Comparison of ENCODE assay signal across 8 cellular contexts in genomic region chr6:7243188-7243942, GRCh38.
DNase-seq lines count a peak whose midpoint lies in the region; ATAC-seq and TF ChIP-seq lines count a peak whose summit lies in the region.

No MANE protein-coding gene starts in this region.

- H3K27ac ChIP-seq in gastroesophageal sphincter: peak overlapping the region in 3 of 4 donors; percentile 9 to 57 (median 40)
- H3K27ac ChIP-seq in ovary: no peak overlapping the region

- TF ChIP-seq EP300 in gastroesophageal sphincter (IDR thresholded peaks at IDR 0.05) (no peak), ovary (IDR thresholded peaks at IDR 0.05) (no peak)

- no peaks in the 10 kb centered on the region for H3K27me3 ChIP-seq in gastroesophageal sphincter
- H3K27me3 ChIP-seq in ovary: no peaks in the 10 kb centered on the region

- 1% methylated on average over 6 of the region's 7 CpGs; no CpG with 5 or more reads in 1 of the 2 donors for WGBS in gastroesophageal sphincter (ENCODE audit: low coverage in 1 of 2), 2 donors
- WGBS in ovary, 3 donors: 3 to 7% (median 6%) methylated on average over 7 of the region's 7 CpGs

- TF ChIP-seq POLR2A in gastroesophageal sphincter (IDR thresholded peaks at IDR 0.05): no peak
- no peak for TF ChIP-seq POLR2A in ovary (IDR thresholded peaks at IDR 0.05)

- H3K4me1 ChIP-seq in gastroesophageal sphincter: peaks cover 0 to 19% (median 0%) of the 10 kb centered on the region in 3 donors
- H3K4me1 ChIP-seq in ovary (ENCODE audit: insufficient read depth): no peaks in the 10 kb centered on the region

- peak; percentile 47 to 81 (median 76) for DNase-seq in NCI-H1417 (lab: John Stamatoyannopoulos, UW)
- no peak for DNase-seq in NCI-H1417 treated with DMSO at 0.1 percent for 48 hours (lab: John Stamatoyannopoulos, UW)
- peak; percentile 78 for DNase-seq in HT-29 (ENCODE audit: low spot score)
- DNase-seq in NOMO-1 treated with dmso at 0.1 percent for 144 hours (lab: John Stamatoyannopoulos, UW; ENCODE audit: unreplicated experiment): peak; percentile 69
- peak; percentile 39 for DNase-seq in activated gamma-delta T cell treated with anti-CD3 and anti-CD28 coated beads, Interleukin-2, amount 50 U/mL, for 16 hours (ENCODE audit: low read depth)
- peak in 1 of 5 donors; percentile 62 for DNase-seq in ovary
- no peak for DNase-seq in cerebellar nuclear complex (lab: John Stamatoyannopoulos, UW)

- H3K4me3 ChIP-seq in gastroesophageal sphincter (no peak overlapping the region), ovary (no peak overlapping the region)

- ATAC-seq in gastroesophageal sphincter: peak; percentile 62

- peak; percentile 84 to 88 (median 86) for TF ChIP-seq CTCF in gastroesophageal sphincter (IDR thresholded peaks at IDR 0.05)
- peak; percentile 56 to 81 (median 75) for TF ChIP-seq CTCF in ovary (IDR thresholded peaks at IDR 0.05)

- no peaks in the 10 kb centered on the region for H3K9me3 ChIP-seq in gastroesophageal sphincter
- no peaks in the 10 kb centered on the region for H3K9me3 ChIP-seq in ovary

- intact Hi-C loops in ovary (cut with DNase I): loop anchor here in 3 of 4 donors (5.0 to 10.0 kb wide), 5 partner anchors 119 to 566 kb away; no protein-coding TSS in a partner anchor

- H3K36me3 ChIP-seq in gastroesophageal sphincter (peaks cover 0 to 66% of the 10 kb centered on the region in 2 donors), ovary (no peaks in the 10 kb centered on the region)

Comparison
In these comparisons a context has a peak if more than half of its experiments do, and no peak if none do; other contexts are left out.
1. DNase-seq: peak in NCI-H1417 (3 of 3), HT-29 (single experiment), NOMO-1 treated with dmso at 0.1 percent for 144 hours (single experiment) and activated gamma-delta T cell treated with anti-CD3 and anti-CD28 coated beads, Interleukin-2, amount 50 U/mL, for 16 hours (single experiment); none in NCI-H1417 treated with DMSO at 0.1 percent for 48 hours (single experiment) and cerebellar nuclear complex (0 of 2).
2. H3K27ac ChIP-seq: peak in gastroesophageal sphincter (3 of 4); none in ovary (0 of 2).